18 cellular contexts compared by ENCODE assay signal in the genomic region with DNA sequence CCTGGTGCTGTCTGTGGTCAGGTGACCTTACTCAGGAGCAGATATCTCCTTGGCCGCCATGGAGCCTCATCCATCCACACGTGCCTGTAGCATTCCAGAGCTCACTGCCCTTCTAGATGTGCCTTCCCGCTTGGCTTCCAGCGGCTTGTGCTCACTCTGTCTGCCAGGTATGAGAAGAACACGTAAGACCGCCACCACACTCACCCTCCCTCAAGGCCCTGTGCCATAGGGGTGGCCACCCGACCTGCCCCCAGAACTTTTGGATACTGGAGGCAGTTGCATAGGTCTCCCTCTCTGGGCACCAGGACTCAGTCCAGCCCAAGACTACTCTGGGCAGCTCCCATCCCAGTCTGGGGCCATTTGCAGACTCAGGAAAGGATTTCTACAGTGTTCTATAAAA. TPM values are rescaled to one million over a fixed set of nuclear protein-coding genes. Genes with fewer than 3 reads are reported as not detected.
DNase-seq lines count a peak whose midpoint lies in the region; ATAC-seq and TF ChIP-seq lines count a peak whose summit lies in the region.
"Had no signal": no experiment of that assay in that cellular context is flagged by ENCODE, and none has a peak within 500 bp of the region (broad histone marks: within the 10 kb centered on the region; RNA-seq: fewer than 3 reads in every experiment).

No MANE protein-coding gene starts in this region.

- H3K4me3 ChIP-seq in Panc1 (ENCODE audit: low read depth in 2 of 2, low read length in 2 of 2) (no peak overlapping the region), colonic mucosa (no peak overlapping the region), muscle layer of duodenum (ENCODE audit: low read depth in 1 of 2, low read length in 2 of 2) (no peak overlapping the region), upper lobe of right lung (no peak overlapping the region)
- H3K4me3 ChIP-seq: ovary had no signal

- H3K9ac ChIP-seq in colonic mucosa (ENCODE audit: low read depth in 2 of 2, low read length in 2 of 2): peak overlapping the region in 1 of 2 donors; percentile 80
- H3K9ac ChIP-seq: KMS-11 had no signal

- H3K9me3 ChIP-seq in Panc1 (ENCODE audit: control insufficient read depth, insufficient read depth, low read depth, low read length) (no peaks in the 10 kb centered on the region), colonic mucosa (no peaks in the 10 kb centered on the region), muscle layer of duodenum (ENCODE audit: control insufficient read depth in 1 of 2, low read length in 2 of 2) (no peaks in the 10 kb centered on the region), upper lobe of right lung (no peaks in the 10 kb centered on the region)
- H3K9me3 ChIP-seq: ovary had no signal

- H3K4me1 ChIP-seq in Panc1 (ENCODE audit: control insufficient read depth, insufficient read depth, low read length): peaks cover 21% of the 10 kb centered on the region
- peaks cover 23% of the 10 kb centered on the region for H3K4me1 ChIP-seq in colonic mucosa
- H3K4me1 ChIP-seq in muscle layer of duodenum (ENCODE audit: control insufficient read depth in 1 of 2, insufficient read depth in 2 of 2, low read length in 2 of 2): peaks cover 21 to 46% of the 10 kb centered on the region in 2 donors
- H3K4me1 ChIP-seq in upper lobe of right lung: peaks cover 48% of the 10 kb centered on the region

- DNase-seq in Panc1 (ENCODE audit: low read depth, low spot score) (no peak), colonic mucosa (no peak), upper lobe of right lung (no peak), NCI-H524 (lab: John Stamatoyannopoulos, UW) (no peak), T-helper 2 cell (no peak)
- DNase-seq: activated CD4-positive, alpha-beta T cell treated with anti-CD3 and anti-CD28 coated beads for 4 hours; DMS79; NCI-H1105 treated with DMSO at 0.1 percent for 48 hours; NCI-H2171; stimulated activated naive CD8-positive, alpha-beta T cell treated with anti-CD3 and anti-CD28 coated beads, Interleukin-15, Interleukin-2, amounts not matched to agents 100 U/mL and 50 U/mL, for 24 hours; T-helper 17 cell had no signal

- H3K36me3 ChIP-seq in Panc1 (ENCODE audit: control insufficient read depth, insufficient read depth, low read length): 0 out of 2 replicates have a peak, but pooled peaks cover 4% of the 10 kb centered on the region
- no peaks in the 10 kb centered on the region for H3K36me3 ChIP-seq in colonic mucosa
- H3K36me3 ChIP-seq in muscle layer of duodenum (ENCODE audit: control insufficient read depth in 1 of 2, insufficient read depth in 2 of 2, low read length in 2 of 2): peaks cover 2 to 4% of the 10 kb centered on the region in 2 donors
- peaks cover 14% of the 10 kb centered on the region for H3K36me3 ChIP-seq in upper lobe of right lung
- H3K36me3 ChIP-seq: ovary had no signal

- BruUV-seq in Panc1 (replicated peaks; lab: Mats Ljungman, UMichigan): TSS peak; percentile 63

- no peak for ATAC-seq in Panc1
- no peak for ATAC-seq in upper lobe of right lung
- ATAC-seq in HG02973 (IDR thresholded peaks at IDR 0.05; ENCODE audit: unreplicated experiment): no peak
- ATAC-seq: Right ventricle myocardium inferior; stimulated activated naive CD8-positive, alpha-beta T cell treated with anti-CD3 and anti-CD28 coated beads, Interleukin-15, Interleukin-2, amounts not matched to agents 100 U/mL and 50 U/mL, for 24 hours; T-helper 17 cell had no signal

- POLR2A ChIA-PET in Panc1 (lab: Charles Lee): no interaction called here

- in situ Hi-C loops in Panc1 (cut with HindIII; ENCODE audit: low pct_unique_long_range_greater_than_20kb, low sequenced_read_pairs): no loop called here

- H3K27ac ChIP-seq in Panc1 (ENCODE audit: low read length) (no peak overlapping the region), colonic mucosa (peak overlapping the region; percentile 74), muscle layer of duodenum (ENCODE audit: low read length) (peak overlapping the region; percentile 2), upper lobe of right lung (peak overlapping the region; percentile 58)
- H3K27ac ChIP-seq: KMS-11 had no signal

- TF ChIP-seq CTCF in Panc1 (IDR thresholded peaks at IDR 0.05) (no peak), colonic mucosa (IDR thresholded peaks at IDR 0.05) (no peak), upper lobe of right lung (IDR thresholded peaks at IDR 0.05) (no peak)

- CTCF ChIA-PET in Panc1 (lab: Charles Lee): no interaction called here

- intact Hi-C loops in Panc1 (cut with micrococcal nuclease; ENCODE audit: unreplicated experiment) (no loop called here), colonic mucosa (cut with DNase I) (no loop called here), upper lobe of right lung (cut with DNase I) (no loop called here)

- H3K27me3 ChIP-seq in Panc1 (ENCODE audit: control insufficient read depth, insufficient read depth, low read length) (no peaks in the 10 kb centered on the region), colonic mucosa (no peaks in the 10 kb centered on the region), muscle layer of duodenum (ENCODE audit: low read depth, low read length) (no peaks in the 10 kb centered on the region), upper lobe of right lung (no peaks in the 10 kb centered on the region)
- H3K27me3 ChIP-seq: ovary had no signal

RNA-seq across cellular contexts. Expression of a gene that starts 4.1 kb away (rescaled TPM):
- 53.1 TPM for total RNA-seq in Panc1 (2021; ENCODE audit: unreplicated experiment)
- polyA plus RNA-seq in Panc1 (2012; ENCODE audit: insufficient read length): 58.1 TPM
- 10 to 100 TPM; 25.7 to 31.7 TPM for total RNA-seq in colonic mucosa
- 43.8 TPM for total RNA-seq in upper lobe of right lung

RNA-seq across cellular contexts. Expression of a gene that starts 19.3 kb away (rescaled TPM):
- total RNA-seq in Panc1 (2021; ENCODE audit: unreplicated experiment): 37.9 TPM
- polyA plus RNA-seq in Panc1 (2012; ENCODE audit: insufficient read length): 27.8 TPM
- total RNA-seq in colonic mucosa: 10 to 100 TPM; 45.9 to 47.9 TPM
- 29.4 TPM for total RNA-seq in upper lobe of right lung

RNA-seq across cellular contexts. Expression of a gene that starts 30.6 kb away (rescaled TPM):
- total RNA-seq in Panc1 (2021; ENCODE audit: unreplicated experiment) (8.0 TPM), colonic mucosa (10 to 100 TPM; 26.6 to 34.8 TPM), upper lobe of right lung (20.5 TPM)
- 7.8 TPM for polyA plus RNA-seq in Panc1 (2012; ENCODE audit: insufficient read length)

RNA-seq across cellular contexts. Expression of a gene that starts 54.2 kb away (rescaled TPM):
- total RNA-seq in Panc1 (2021; ENCODE audit: unreplicated experiment): 0.64 TPM
- polyA plus RNA-seq in Panc1 (2012; ENCODE audit: insufficient read length): 1.2 TPM
- total RNA-seq in colonic mucosa: 1 to 10 TPM in 1 of 2 donors, under 1 TPM in 1; 0.57 to 1.2 TPM
- total RNA-seq in upper lobe of right lung: 3.0 TPM
- total RNA-seq: bronchial epithelial cell, mesenteric fat pad, T-helper 17 cell had no signal
